ENCODE assay signal across 17 cellular contexts in genomic region chr10:43037942-43038782, GRCh38.
"Had no signal": no experiment of that assay in that cellular context is flagged by ENCODE, and none has a peak within 500 bp of the region (broad histone marks: within the 10 kb centered on the region; RNA-seq: fewer than 3 reads in every experiment).

No MANE protein-coding gene starts in this region.

- H3K4me1 ChIP-seq: body of pancreas, SJCRH30, suprapubic skin had no signal

- H3K36me3 ChIP-seq: neutrophil, SJCRH30, suprapubic skin had no signal

- H3K4me1 Mint-ChIP-seq: central memory CD8-positive, alpha-beta T cell; immature natural killer cell had no signal

- H3K36me3 Mint-ChIP-seq: activated naive CD4-positive, alpha-beta T cell treated with anti-CD3 and anti-CD28 coated beads, Interleukin-2, amount 50 U/mL, for 24 hours; immature natural killer cell; type B pancreatic cell had no signal

- H3K27ac Mint-ChIP-seq: activated CD8-positive, alpha-beta T cell treated with anti-CD3 and anti-CD28 coated beads, Interleukin-2, amount 10 ng/mL, durations not matched to agents 7 days and 5 days; activated naive CD4-positive, alpha-beta T cell treated with anti-CD3 and anti-CD28 coated beads, Interleukin-2, amount 50 U/mL, for 24 hours; dendritic cell treated with granulocyte-macrophage colony-stimulating factor and Interleukin-4, amounts not matched to agents 40 ng/mL and 50 ng/mL, for 4 days; effector memory CD8-positive, alpha-beta T cell; immature natural killer cell; type B pancreatic cell had no signal

- H3K9me3 Mint-ChIP-seq: central memory CD8-positive, alpha-beta T cell had no signal

- ATAC-seq: activated CD8-positive, alpha-beta T cell treated with anti-CD3 and anti-CD28 coated beads, Interleukin-2, amount 10 ng/mL, durations not matched to agents 7 days and 5 days; body of pancreas; effector memory CD8-positive, alpha-beta T cell had no signal

- H3K9me3 ChIP-seq: body of pancreas, neutrophil, SJCRH30, suprapubic skin had no signal

- H3K27ac ChIP-seq: body of pancreas, neutrophil, SJCRH30, suprapubic skin had no signal

- DNase-seq: activated CD8-positive, alpha-beta T cell treated with anti-CD3 and anti-CD28 coated beads, Interleukin-2, amount 10 ng/mL, durations not matched to agents 7 days and 5 days; activated effector memory CD4-positive, alpha-beta T cell treated with Interleukin-2 at 50 U/mL for 16 hours; activated T-cell treated with anti-CD3 and anti-CD28 coated beads, Interleukin-2, amount 50 U/mL, for 1 hour; body of pancreas; effector memory CD8-positive, alpha-beta T cell; erythroblast; hypothalamus; immature natural killer cell; SJCRH30; stimulated activated CD4-positive, alpha-beta T cell treated with anti-CD3 and anti-CD28 coated beads, Interleukin-12 subunit alpha, Interleukin-12 subunit beta, amount 100 ng/mL, for 4 hours; stimulated activated naive CD4-positive, alpha-beta T cell treated with Interleukin-2 at 50 U/mL for 16 hours had no signal

- H3K27me3 Mint-ChIP-seq: activated naive CD4-positive, alpha-beta T cell treated with anti-CD3 and anti-CD28 coated beads, Interleukin-2, amount 50 U/mL, for 24 hours; dendritic cell treated with granulocyte-macrophage colony-stimulating factor and Interleukin-4, amounts not matched to agents 40 ng/mL and 50 ng/mL, for 4 days; type B pancreatic cell had no signal

- H3K27me3 ChIP-seq: body of pancreas, neutrophil, SJCRH30, suprapubic skin had no signal

- H3K4me3 ChIP-seq: body of pancreas, SJCRH30, suprapubic skin had no signal

- H3K4me3 Mint-ChIP-seq: activated CD8-positive, alpha-beta T cell treated with anti-CD3 and anti-CD28 coated beads, Interleukin-2, amount 10 ng/mL, durations not matched to agents 7 days and 5 days; activated naive CD4-positive, alpha-beta T cell treated with anti-CD3 and anti-CD28 coated beads, Interleukin-2, amount 50 U/mL, for 24 hours; central memory CD8-positive, alpha-beta T cell; dendritic cell treated with granulocyte-macrophage colony-stimulating factor and Interleukin-4, amounts not matched to agents 40 ng/mL and 50 ng/mL, for 4 days; effector memory CD8-positive, alpha-beta T cell; immature natural killer cell; type B pancreatic cell had no signal
